ENCODE assay signal across 16 cellular contexts in genomic region chr12:118344829-118345228, GRCh38. TPM values are rescaled to one million over a fixed set of nuclear protein-coding genes. Genes with fewer than 3 reads are reported as not detected.
A peak's percentile ranks its signal among the peaks of the same experiment; 100 is the strongest.
DNase-seq lines count a peak whose midpoint lies in the region; ATAC-seq and TF ChIP-seq lines count a peak whose summit lies in the region.
"Had no signal": no experiment of that assay in that cellular context is flagged by ENCODE, and none has a peak within 500 bp of the region (broad histone marks: within the 10 kb centered on the region; RNA-seq: fewer than 3 reads in every experiment).

No MANE protein-coding gene starts in this region.

- no peak overlapping the region for H3K4me3 Mint-ChIP-seq in CD4-positive, alpha-beta T cell
- H3K4me3 Mint-ChIP-seq in endodermal cell: peak overlapping the region; percentile 6
- H3K4me3 Mint-ChIP-seq in naive B cell: peak overlapping the region in 1 of 8 donors; percentile 70

- peaks cover 26% of the 10 kb centered on the region for H3K36me3 Mint-ChIP-seq in CD4-positive, alpha-beta T cell (ENCODE audit: low read depth)
- H3K36me3 Mint-ChIP-seq in endodermal cell (ENCODE audit: low read depth): no peaks in the 10 kb centered on the region
- peaks cover 0 to 3% of the 10 kb centered on the region in 2 donors for H3K36me3 Mint-ChIP-seq in naive B cell

- POLR2A ChIA-PET in CD4-positive, alpha-beta T cell (lab: Charles Lee): no interaction called here

- no peak overlapping the region for H2BK5ac ChIP-seq in neuronal stem cell (ENCODE audit: low read length)

- no peak overlapping the region for H3K23ac ChIP-seq in neuronal stem cell (ENCODE audit: low read depth, low read length, poor library complexity)

- no peak overlapping the region for H3K14ac ChIP-seq in neuronal stem cell (ENCODE audit: low read length)

- TF ChIP-seq EP300 in ovary (IDR thresholded peaks at IDR 0.05): no peak

- H3K9me3 ChIP-seq in CD4-positive, alpha-beta T cell (ENCODE audit: control insufficient read depth, low read length): no peaks in the 10 kb centered on the region
- no peaks in the 10 kb centered on the region for H3K9me3 ChIP-seq in endodermal cell (ENCODE audit: control insufficient read depth, low read length)
- no peaks in the 10 kb centered on the region for H3K9me3 ChIP-seq in ovary
- H3K9me3 ChIP-seq in neuronal stem cell (replicated peaks in 1 of 2; ENCODE audit: control insufficient read depth in 2 of 2, insufficient read depth in 1 of 2, low read depth in 1 of 2, low read length in 2 of 2): no peaks in the 10 kb centered on the region
- H3K9me3 ChIP-seq: A549 had no signal

- TF ChIP-seq CTCF in CD4-positive, alpha-beta T cell (IDR thresholded peaks at IDR 0.05): no peak
- TF ChIP-seq CTCF in endodermal cell (conservative IDR thresholded peaks at IDR 0.05): no peak
- TF ChIP-seq CTCF in ovary (IDR thresholded peaks at IDR 0.05): no peak

- no peak overlapping the region for H3K18ac ChIP-seq in neuronal stem cell (ENCODE audit: low read length)

- no peak overlapping the region for H2BK120ac ChIP-seq in neuronal stem cell (ENCODE audit: low read depth, low read length)

- no peaks in the 10 kb centered on the region for H3K79me1 ChIP-seq in neuronal stem cell (ENCODE audit: low read depth, low read length)

- H3K4me1 Mint-ChIP-seq in CD4-positive, alpha-beta T cell (ENCODE audit: low read depth): peaks cover 55% of the 10 kb centered on the region
- H3K4me1 Mint-ChIP-seq in endodermal cell: peaks cover 41% of the 10 kb centered on the region
- peaks cover 25 to 60% (median 51%) of the 10 kb centered on the region in 3 donors for H3K4me1 Mint-ChIP-seq in naive B cell

- H3K4me2 ChIP-seq in neuronal stem cell (ENCODE audit: insufficient read depth, low read length, poor library complexity, severe bottlenecking): no peak overlapping the region
- H3K4me2 ChIP-seq: A549 had no signal

- ATAC-seq in CD4-positive, alpha-beta T cell (ENCODE audit: poor library complexity): no peak
- ATAC-seq in naive B cell (ENCODE audit: low read depth in 2 of 2): no peak
- no peak for ATAC-seq in GM21447 (IDR thresholded peaks at IDR 0.05; ENCODE audit: unreplicated experiment)
- ATAC-seq: A549 had no signal

- CTCF ChIA-PET in CD4-positive, alpha-beta T cell (lab: Charles Lee): interaction anchor here (0.6 kb wide), 1 partner anchor 139 kb away, joined by 3 read pairs; no protein-coding TSS in a partner anchor

- no peak overlapping the region for H2BK15ac ChIP-seq in neuronal stem cell (ENCODE audit: low read length)

- peak overlapping the region; percentile 32 for H3K27ac Mint-ChIP-seq in CD4-positive, alpha-beta T cell
- H3K27ac Mint-ChIP-seq in endodermal cell (no peak overlapping the region), naive B cell (peak overlapping the region in 4 of 6 donors; percentile 10 to 78 (median 45))

- H3K4ac ChIP-seq in neuronal stem cell (ENCODE audit: low read length): no peak overlapping the region

- no peak overlapping the region for H3K27ac ChIP-seq in CD4-positive, alpha-beta T cell (ENCODE audit: low read depth, low read length)
- H3K27ac ChIP-seq in endodermal cell (ENCODE audit: low read depth, low read length): no peak overlapping the region
- H3K27ac ChIP-seq in ovary: no peak overlapping the region
- H3K27ac ChIP-seq in neuronal stem cell (replicated peaks; ENCODE audit: low read length): no peak overlapping the region
- H3K27ac ChIP-seq: A549 had no signal

- no peak for TF ChIP-seq POLR2A in ovary (IDR thresholded peaks at IDR 0.05)

- no peak overlapping the region for H4K91ac ChIP-seq in neuronal stem cell (ENCODE audit: low read depth, low read length, poor library complexity)

- no peaks in the 10 kb centered on the region for H3K9me3 Mint-ChIP-seq in CD4-positive, alpha-beta T cell
- H3K9me3 Mint-ChIP-seq in endodermal cell (no peaks in the 10 kb centered on the region), naive B cell (no peaks in the 10 kb centered on the region)
- H3K9me3 Mint-ChIP-seq: CD8-positive, alpha-beta memory T cell had no signal

- no peaks in the 10 kb centered on the region for H3K27me3 ChIP-seq in CD4-positive, alpha-beta T cell (ENCODE audit: control insufficient read depth, insufficient read depth, low read length)
- H3K27me3 ChIP-seq in endodermal cell (ENCODE audit: control insufficient read depth, insufficient read depth, low read length, poor library complexity, severe bottlenecking) (no peaks in the 10 kb centered on the region), ovary (no peaks in the 10 kb centered on the region), neuronal stem cell (ENCODE audit: control insufficient read depth in 3 of 3, insufficient read depth in 3 of 3, low read depth in 1 of 3, low read length in 3 of 3) (no peaks in the 10 kb centered on the region)

- peak overlapping the region; percentile 66 for H3K4me3 ChIP-seq in endodermal cell (ENCODE audit: low read length)
- H3K4me3 ChIP-seq in ovary: no peak overlapping the region
- H3K4me3 ChIP-seq in neuronal stem cell (ENCODE audit: low read length in 2 of 2): no peak overlapping the region
- H3K4me3 ChIP-seq: A549 had no signal

- no peak for DNase-seq in CD4-positive, alpha-beta T cell
- DNase-seq in NCI-H82 (lab: John Stamatoyannopoulos, UW): peak; percentile 78
- DNase-seq in endodermal cell: no peak
- no peak for DNase-seq in naive B cell
- DNase-seq in NCI-H226: no peak
- DNase-seq in ovary: no peak
- DNase-seq in neuronal stem cell (ENCODE audit: low spot score): no peak
- DNase-seq: CD8-positive, alpha-beta memory T cell; DMS 273 treated with DMSO at 0.1 percent for 48 hours; H7; NCI-H146; NCI-H2081 treated with DMSO at 0.1 percent for 48 hours; NCI-H524 treated with DMSO at 0.1 percent for 48 hours; RPMI8226 had no signal

- no peak overlapping the region for H3K9ac ChIP-seq in endodermal cell (ENCODE audit: extremely low read depth, low read length, poor library complexity, severe bottlenecking)
- no peak overlapping the region for H3K9ac ChIP-seq in neuronal stem cell (ENCODE audit: low read depth, low read length, poor library complexity)

- H3K4me1 ChIP-seq in endodermal cell (ENCODE audit: control insufficient read depth, insufficient read depth, low read length): peaks cover 13% of the 10 kb centered on the region
- no peaks in the 10 kb centered on the region for H3K4me1 ChIP-seq in ovary (ENCODE audit: insufficient read depth)
- H3K4me1 ChIP-seq in neuronal stem cell (ENCODE audit: control insufficient read depth in 2 of 2, insufficient read depth in 1 of 2, low read depth in 1 of 2, low read length in 2 of 2): no peaks in the 10 kb centered on the region

- intact Hi-C loops in CD4-positive, alpha-beta T cell (cut with DNase I, micrococcal nuclease): no loop called here
- intact Hi-C loops in ovary (cut with DNase I): no loop called here

- H4K8ac ChIP-seq in neuronal stem cell (ENCODE audit: low read depth, low read length): no peak overlapping the region

- H2AK5ac ChIP-seq in neuronal stem cell (ENCODE audit: low read depth, low read length): no peak overlapping the region

- H2AFZ ChIP-seq in neuronal stem cell (ENCODE audit: low read length): no peak overlapping the region

- H3K27me3 Mint-ChIP-seq in CD4-positive, alpha-beta T cell: no peaks in the 10 kb centered on the region
- no peaks in the 10 kb centered on the region for H3K27me3 Mint-ChIP-seq in endodermal cell (ENCODE audit: insufficient read depth)
- H3K27me3 Mint-ChIP-seq in naive B cell: no peaks in the 10 kb centered on the region
- H3K27me3 Mint-ChIP-seq: CD8-positive, alpha-beta memory T cell had no signal

- H3K36me3 ChIP-seq in endodermal cell (ENCODE audit: control insufficient read depth, insufficient read depth, low read length) (no peaks in the 10 kb centered on the region), ovary (no peaks in the 10 kb centered on the region), neuronal stem cell (replicated peaks in 1 of 2; ENCODE audit: control insufficient read depth in 2 of 2, insufficient read depth in 2 of 2, low read length in 2 of 2) (no peaks in the 10 kb centered on the region)

- H2BK12ac ChIP-seq in neuronal stem cell (ENCODE audit: low read length): no peak overlapping the region

RNA-seq across cellular contexts. Expression of gene TAOK3, which starts 27.9 kb away (rescaled TPM):
- 10 to 100 TPM; 53.5 to 56.6 TPM for total RNA-seq in CD4-positive, alpha-beta T cell
- total RNA-seq in endodermal cell (10 to 100 TPM; 33.4 to 40.6 TPM), ovary (10 to 100 TPM; 12.6 to 26.6 (median 23.0) TPM)
- polyA plus RNA-seq in endodermal cell (2013, experiment 1 of 2): 12.6 TPM
- 11.7 TPM for polyA plus RNA-seq in endodermal cell (2013, experiment 2 of 2)
- polyA plus RNA-seq in naive B cell (ENCODE audit: low read depth in 6 of 6) (10 to 100 TPM; 34.7 to 94.9 (median 86.3) TPM), ovary (10 to 100 TPM; 13.7 to 31.0 TPM)
- polyA plus RNA-seq in neuronal stem cell (2013, experiment 1 of 2): 4.1 TPM
- 4.5 TPM for polyA plus RNA-seq in neuronal stem cell (2013, experiment 2 of 2)

RNA-seq across cellular contexts. Expression of gene SUDS3, which starts 31.5 kb away (rescaled TPM):
- 10 to 100 TPM; 17.5 to 22.0 TPM for total RNA-seq in CD4-positive, alpha-beta T cell
- 10 to 100 TPM; 51.4 to 57.9 TPM for total RNA-seq in endodermal cell
- polyA plus RNA-seq in endodermal cell (2013, experiment 1 of 2): 29.2 TPM
- 27.8 TPM for polyA plus RNA-seq in endodermal cell (2013, experiment 2 of 2)
- 10 to 100 TPM; 17.2 to 26.0 (median 20.1) TPM for polyA plus RNA-seq in naive B cell (ENCODE audit: low read depth in 6 of 6)
- total RNA-seq in ovary: 10 to 100 TPM; 25.8 to 34.9 (median 28.5) TPM
- 10 to 100 TPM; 14.5 to 22.1 TPM for polyA plus RNA-seq in ovary
- polyA plus RNA-seq in neuronal stem cell (2013, experiment 1 of 2): 33.9 TPM
- 34.4 TPM for polyA plus RNA-seq in neuronal stem cell (2013, experiment 2 of 2)
